In genomic region chr7:12127490-12127889, GRCh38 we compare ENCODE assay signal across 23 cellular contexts.
A peak's percentile ranks its signal among the peaks of the same experiment; 100 is the strongest.
DNase-seq lines count a peak whose midpoint lies in the region; ATAC-seq, FAIRE-seq and TF ChIP-seq lines count a peak whose summit lies in the region.
"Had no signal": no experiment of that assay in that cellular context is flagged by ENCODE, and none has a peak within 500 bp of the region (broad histone marks: within the 10 kb centered on the region; RNA-seq: fewer than 3 reads in every experiment).

No MANE protein-coding gene starts in this region.

- H3K4me1 ChIP-seq in HepG2 (ENCODE audit: insufficient read depth, low read length) (no peaks in the 10 kb centered on the region), right lobe of liver (no peaks in the 10 kb centered on the region), astrocyte (ENCODE audit: insufficient read depth, low read length) (no peaks in the 10 kb centered on the region), smooth muscle cell (ENCODE audit: low read depth) (no peaks in the 10 kb centered on the region)
- H3K4me1 ChIP-seq: BLaER1, Peyer's patch had no signal

- intact Hi-C loops in HepG2 (cut with micrococcal nuclease; ENCODE audit: unreplicated experiment): no loop called here
- intact Hi-C loops in right lobe of liver (cut with DNase I): no loop called here

- no peak overlapping the region for H3K4me2 ChIP-seq in HepG2 (ENCODE audit: low read depth, low read length)
- H3K4me2 ChIP-seq in astrocyte (ENCODE audit: low read length): no peak overlapping the region
- H3K4me2 ChIP-seq in smooth muscle cell: peak overlapping the region; percentile 6
- H3K4me2 ChIP-seq: BLaER1, GM23338, KMS-11 had no signal

- H3K36me3 ChIP-seq in HepG2 (replicated peaks in 1 of 2; ENCODE audit: control insufficient read depth in 1 of 2, insufficient read depth in 2 of 2, low read length in 2 of 2) (no peaks in the 10 kb centered on the region), right lobe of liver (no peaks in the 10 kb centered on the region), astrocyte (ENCODE audit: insufficient read depth, low read length) (no peaks in the 10 kb centered on the region), smooth muscle cell (ENCODE audit: low read depth) (no peaks in the 10 kb centered on the region)
- H3K36me3 ChIP-seq: BLaER1, Peyer's patch had no signal

- no peak overlapping the region for H3K27ac ChIP-seq in HepG2 (ENCODE audit: extremely low read length, insufficient read depth, low read length)
- no peak overlapping the region for H3K27ac ChIP-seq in right lobe of liver
- H3K27ac ChIP-seq in astrocyte (ENCODE audit: low read depth, low read length): no peak overlapping the region
- no peak overlapping the region for H3K27ac ChIP-seq in smooth muscle cell (ENCODE audit: low read depth)
- H3K27ac ChIP-seq: BLaER1, KMS-11, Peyer's patch, SK-N-MC had no signal

- no TSS peak for BruUV-seq in HepG2 (replicated peaks; lab: Mats Ljungman, UMichigan)

- no peaks in the 10 kb centered on the region for H4K20me1 ChIP-seq in HepG2 (ENCODE audit: insufficient read depth, low read length)
- no peaks in the 10 kb centered on the region for H4K20me1 ChIP-seq in astrocyte (ENCODE audit: insufficient read depth, low read length)
- no peaks in the 10 kb centered on the region for H4K20me1 ChIP-seq in smooth muscle cell (ENCODE audit: low read depth)
- H4K20me1 ChIP-seq: BLaER1 had no signal

- TF ChIP-seq POLR2A in HepG2 (IDR thresholded peaks at IDR 0.05; ENCODE audit: insufficient read depth in 1 of 2, low read depth in 2 of 2, low read length in 2 of 2): no peak
- TF ChIP-seq POLR2A in right lobe of liver (IDR thresholded peaks at IDR 0.05): no peak

- no peak for TF ChIP-seq EP300 in HepG2 (IDR thresholded peaks at IDR 0.05; ENCODE audit: low read depth in 2 of 2, low read length in 2 of 2)
- TF ChIP-seq EP300 in HepG2 (CRISPR knock-in tag; IDR thresholded peaks at IDR 0.05; ENCODE audit: borderline replicate concordance): no peak

- ATAC-seq in HepG2 (no peak), right lobe of liver (no peak)
- ATAC-seq: GM12878, GM23338 had no signal

- in situ Hi-C loops in HepG2 (cut with HindIII; ENCODE audit: extremely low pct_ligation_motif_present, low pct_unique_long_range_greater_than_20kb): no loop called here

- FAIRE-seq in HepG2 (lab: Jason Lieb, UNC) (no peak), astrocyte (lab: Jason Lieb, UNC) (no peak)
- FAIRE-seq: GM12878 had no signal

- H3K27me3 ChIP-seq in HepG2 (ENCODE audit: control insufficient read depth in 1 of 2, insufficient read depth in 2 of 2, low read length in 2 of 2): no peaks in the 10 kb centered on the region
- no peaks in the 10 kb centered on the region for H3K27me3 ChIP-seq in right lobe of liver
- H3K27me3 ChIP-seq in astrocyte (ENCODE audit: insufficient read depth, low read length): no peaks in the 10 kb centered on the region
- H3K27me3 ChIP-seq in smooth muscle cell (ENCODE audit: low read depth): no peaks in the 10 kb centered on the region
- H3K27me3 ChIP-seq: BLaER1, Peyer's patch had no signal

- H3K9me3 ChIP-seq in HepG2 (ENCODE audit: low read length) (no peaks in the 10 kb centered on the region), right lobe of liver (no peaks in the 10 kb centered on the region), astrocyte (ENCODE audit: insufficient read depth, low read depth, low read length) (no peaks in the 10 kb centered on the region), smooth muscle cell (replicated peaks; ENCODE audit: low read depth) (no peaks in the 10 kb centered on the region)
- H3K9me3 ChIP-seq: BLaER1, Peyer's patch had no signal

- no peak overlapping the region for H3K27ac Mint-ChIP-seq in astrocyte (ENCODE audit: unreplicated experiment)
- H3K27ac Mint-ChIP-seq: CD4-positive, CD25-positive, alpha-beta regulatory T cell; GM23338; H9; IgD-negative memory B cell had no signal

- H3K4me1 Mint-ChIP-seq in astrocyte (ENCODE audit: low read depth, unreplicated experiment): peaks cover 4% of the 10 kb centered on the region
- H3K4me1 Mint-ChIP-seq: IgD-negative memory B cell had no signal

- H2AFZ ChIP-seq in HepG2 (ENCODE audit: low read length) (no peak overlapping the region), astrocyte (ENCODE audit: low read depth, low read length) (no peak overlapping the region), smooth muscle cell (ENCODE audit: low read depth) (no peak overlapping the region)
- H2AFZ ChIP-seq: GM23338 had no signal

- TF ChIP-seq RAD21 in HepG2 (CRISPR knock-in tag; IDR thresholded peaks at IDR 0.05): no peak

- H3K4me3 Mint-ChIP-seq in astrocyte (ENCODE audit: unreplicated experiment): no peak overlapping the region
- H3K4me3 Mint-ChIP-seq: CD4-positive, CD25-positive, alpha-beta regulatory T cell; GM23338; H9; IgD-negative memory B cell had no signal

- H3K9ac ChIP-seq in HepG2 (ENCODE audit: insufficient read depth, low read depth, low read length) (no peak overlapping the region), astrocyte (ENCODE audit: low read length) (no peak overlapping the region), smooth muscle cell (ENCODE audit: low read depth) (no peak overlapping the region)
- H3K9ac ChIP-seq: BLaER1, KMS-11 had no signal

- no peaks in the 10 kb centered on the region for H3K27me3 Mint-ChIP-seq in astrocyte (ENCODE audit: low read depth, unreplicated experiment)
- H3K27me3 Mint-ChIP-seq: CD4-positive, CD25-positive, alpha-beta regulatory T cell had no signal

- no peaks in the 10 kb centered on the region for H3F3A ChIP-seq in smooth muscle cell (ENCODE audit: low read depth)

- POLR2A ChIA-PET in HepG2 (lab: Yijun Ruan, JAX): no interaction called here

- H3K79me2 ChIP-seq in HepG2 (ENCODE audit: insufficient read depth, low read length): no peaks in the 10 kb centered on the region
- no peaks in the 10 kb centered on the region for H3K79me2 ChIP-seq in astrocyte (ENCODE audit: insufficient read depth, low read length)
- H3K79me2 ChIP-seq in smooth muscle cell (ENCODE audit: low read depth): no peaks in the 10 kb centered on the region

- TF ChIP-seq CTCF in HepG2 (CRISPR knock-in tag; IDR thresholded peaks at IDR 0.05): no peak
- TF ChIP-seq CTCF in right lobe of liver (IDR thresholded peaks at IDR 0.05): no peak
- TF ChIP-seq CTCF in astrocyte (IDR thresholded peaks at IDR 0.05; ENCODE audit: insufficient read depth, low read depth, low read length): no peak
- no peak for TF ChIP-seq CTCF in fibroblast of villous mesenchyme (IDR thresholded peaks at IDR 0.05; ENCODE audit: insufficient read depth, low read depth, low read length)
- TF ChIP-seq CTCF in smooth muscle cell (IDR thresholded peaks at IDR 0.05; ENCODE audit: borderline replicate concordance, insufficient read depth, poor library complexity, severe bottlenecking): no peak
- no peak for TF ChIP-seq CTCF in GM10266 (IDR thresholded peaks at IDR 0.05; ENCODE audit: control insufficient read depth, insufficient read depth, low read depth, missing control alignments)

- no peak overlapping the region for H3K4me3 ChIP-seq in HepG2 (replicated peaks in 1 of 3; ENCODE audit: insufficient read depth in 1 of 3, low read depth in 2 of 3, low read length in 3 of 3)
- H3K4me3 ChIP-seq in right lobe of liver: no peak overlapping the region
- H3K4me3 ChIP-seq in astrocyte (ENCODE audit: insufficient read depth, low read depth, low read length): no peak overlapping the region
- no peak overlapping the region for H3K4me3 ChIP-seq in fibroblast of villous mesenchyme (ENCODE audit: low read depth, low read length)
- H3K4me3 ChIP-seq in smooth muscle cell: no peak overlapping the region
- H3K4me3 ChIP-seq: BLaER1, GM12878, GM23338, Peyer's patch, SK-N-MC had no signal

- DNase-seq in HepG2 (ENCODE audit: low spot score) (peak; percentile 0), right lobe of liver (no peak), astrocyte (ENCODE audit: low read depth) (peak; percentile 69), fibroblast of villous mesenchyme (ENCODE audit: low read depth) (peak; percentile 58), smooth muscle cell (lab: John Stamatoyannopoulos, UW; ENCODE audit: unreplicated experiment) (no peak), GM10266 (ENCODE audit: extremely low spot score) (no peak), GDM1 (lab: John Stamatoyannopoulos, UW) (no peak), DMS153 (lab: John Stamatoyannopoulos, UW) (no peak)
- DNase-seq: 8988T; CD4-positive, CD25-positive, alpha-beta regulatory T cell; H9; MM.1S; NCI-H2029 treated with DMSO at 0.1 percent for 48 hours; NCI-H510A; NCI-H69; Peyer's patch; SIG-M5 had no signal

- no peaks in the 10 kb centered on the region for H3K9me3 Mint-ChIP-seq in astrocyte (ENCODE audit: unreplicated experiment)
- H3K9me3 Mint-ChIP-seq: GM23338, H9 had no signal

- H3K36me3 Mint-ChIP-seq in astrocyte (ENCODE audit: low read depth, unreplicated experiment): no peaks in the 10 kb centered on the region
- H3K36me3 Mint-ChIP-seq: CD4-positive, CD25-positive, alpha-beta regulatory T cell; IgD-negative memory B cell had no signal

- CTCF ChIA-PET in HepG2 (lab: Yijun Ruan, JAX; ENCODE audit: low intra/inter-chr PET ratio, low total read pairs): no interaction called here

TF ChIP-seq in HepG2, 621 proteins besides CTCF, POLR2A, EP300 and RAD21:
- TF ChIP-seq ZNF326 (CRISPR knock-in tag; IDR thresholded peaks at IDR 0.05; ENCODE audit: borderline replicate concordance) (no peak), CCDC6 (CRISPR knock-in tag; IDR thresholded peaks at IDR 0.05) (no peak), ATF7 (IDR thresholded peaks at IDR 0.05) (peak; percentile 93), ATF7 (CRISPR knock-in tag; IDR thresholded peaks at IDR 0.05) (no peak), DR1 (CRISPR knock-in tag; IDR thresholded peaks at IDR 0.05) (no peak), SIN3A (IDR thresholded peaks at IDR 0.05; ENCODE audit: borderline replicate concordance, low read depth, low read length) (no peak), NAIF1 (CRISPR knock-in tag; IDR thresholded peaks at IDR 0.05; ENCODE audit: borderline replicate concordance) (no peak)

Comparison
In these comparisons a context has a peak if more than half of its experiments do, and no peak if none do; other contexts are left out.
1. DNase-seq: peak in HepG2 (single experiment), astrocyte (single experiment) and fibroblast of villous mesenchyme (single experiment); none in right lobe of liver (0 of 3), smooth muscle cell (single experiment), GM10266 (single experiment), GDM1 (single experiment) and DMS153 (single experiment).